In the genomic region with DNA sequence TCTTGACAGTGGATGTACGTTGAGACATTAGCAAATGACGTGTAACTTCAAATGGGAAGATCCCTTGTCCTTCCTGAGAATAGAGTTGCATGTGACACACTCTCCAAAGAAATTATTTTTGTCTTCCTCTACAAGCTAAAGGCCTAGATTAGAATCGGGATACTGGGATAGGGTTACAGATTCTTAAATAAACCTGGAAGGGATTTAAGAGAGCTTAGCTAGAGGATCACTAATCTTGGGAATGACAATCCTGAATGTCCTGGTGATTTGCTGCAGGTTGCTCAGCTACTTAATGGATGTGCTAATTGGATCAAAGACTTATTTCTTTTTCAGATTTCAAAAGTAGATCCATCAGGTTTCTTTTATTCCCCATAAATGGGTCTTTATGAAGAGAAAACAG, we compare ENCODE assay signal across 1 cellular context.
TF ChIP-seq lines count a peak whose summit lies in the region.

No MANE protein-coding gene starts in this region.

TF ChIP-seq in GM23338, 12 proteins besides CTCF, POLR2A, EP300 and RAD21 (continued from another document):
- TF ChIP-seq, protein P1, sequence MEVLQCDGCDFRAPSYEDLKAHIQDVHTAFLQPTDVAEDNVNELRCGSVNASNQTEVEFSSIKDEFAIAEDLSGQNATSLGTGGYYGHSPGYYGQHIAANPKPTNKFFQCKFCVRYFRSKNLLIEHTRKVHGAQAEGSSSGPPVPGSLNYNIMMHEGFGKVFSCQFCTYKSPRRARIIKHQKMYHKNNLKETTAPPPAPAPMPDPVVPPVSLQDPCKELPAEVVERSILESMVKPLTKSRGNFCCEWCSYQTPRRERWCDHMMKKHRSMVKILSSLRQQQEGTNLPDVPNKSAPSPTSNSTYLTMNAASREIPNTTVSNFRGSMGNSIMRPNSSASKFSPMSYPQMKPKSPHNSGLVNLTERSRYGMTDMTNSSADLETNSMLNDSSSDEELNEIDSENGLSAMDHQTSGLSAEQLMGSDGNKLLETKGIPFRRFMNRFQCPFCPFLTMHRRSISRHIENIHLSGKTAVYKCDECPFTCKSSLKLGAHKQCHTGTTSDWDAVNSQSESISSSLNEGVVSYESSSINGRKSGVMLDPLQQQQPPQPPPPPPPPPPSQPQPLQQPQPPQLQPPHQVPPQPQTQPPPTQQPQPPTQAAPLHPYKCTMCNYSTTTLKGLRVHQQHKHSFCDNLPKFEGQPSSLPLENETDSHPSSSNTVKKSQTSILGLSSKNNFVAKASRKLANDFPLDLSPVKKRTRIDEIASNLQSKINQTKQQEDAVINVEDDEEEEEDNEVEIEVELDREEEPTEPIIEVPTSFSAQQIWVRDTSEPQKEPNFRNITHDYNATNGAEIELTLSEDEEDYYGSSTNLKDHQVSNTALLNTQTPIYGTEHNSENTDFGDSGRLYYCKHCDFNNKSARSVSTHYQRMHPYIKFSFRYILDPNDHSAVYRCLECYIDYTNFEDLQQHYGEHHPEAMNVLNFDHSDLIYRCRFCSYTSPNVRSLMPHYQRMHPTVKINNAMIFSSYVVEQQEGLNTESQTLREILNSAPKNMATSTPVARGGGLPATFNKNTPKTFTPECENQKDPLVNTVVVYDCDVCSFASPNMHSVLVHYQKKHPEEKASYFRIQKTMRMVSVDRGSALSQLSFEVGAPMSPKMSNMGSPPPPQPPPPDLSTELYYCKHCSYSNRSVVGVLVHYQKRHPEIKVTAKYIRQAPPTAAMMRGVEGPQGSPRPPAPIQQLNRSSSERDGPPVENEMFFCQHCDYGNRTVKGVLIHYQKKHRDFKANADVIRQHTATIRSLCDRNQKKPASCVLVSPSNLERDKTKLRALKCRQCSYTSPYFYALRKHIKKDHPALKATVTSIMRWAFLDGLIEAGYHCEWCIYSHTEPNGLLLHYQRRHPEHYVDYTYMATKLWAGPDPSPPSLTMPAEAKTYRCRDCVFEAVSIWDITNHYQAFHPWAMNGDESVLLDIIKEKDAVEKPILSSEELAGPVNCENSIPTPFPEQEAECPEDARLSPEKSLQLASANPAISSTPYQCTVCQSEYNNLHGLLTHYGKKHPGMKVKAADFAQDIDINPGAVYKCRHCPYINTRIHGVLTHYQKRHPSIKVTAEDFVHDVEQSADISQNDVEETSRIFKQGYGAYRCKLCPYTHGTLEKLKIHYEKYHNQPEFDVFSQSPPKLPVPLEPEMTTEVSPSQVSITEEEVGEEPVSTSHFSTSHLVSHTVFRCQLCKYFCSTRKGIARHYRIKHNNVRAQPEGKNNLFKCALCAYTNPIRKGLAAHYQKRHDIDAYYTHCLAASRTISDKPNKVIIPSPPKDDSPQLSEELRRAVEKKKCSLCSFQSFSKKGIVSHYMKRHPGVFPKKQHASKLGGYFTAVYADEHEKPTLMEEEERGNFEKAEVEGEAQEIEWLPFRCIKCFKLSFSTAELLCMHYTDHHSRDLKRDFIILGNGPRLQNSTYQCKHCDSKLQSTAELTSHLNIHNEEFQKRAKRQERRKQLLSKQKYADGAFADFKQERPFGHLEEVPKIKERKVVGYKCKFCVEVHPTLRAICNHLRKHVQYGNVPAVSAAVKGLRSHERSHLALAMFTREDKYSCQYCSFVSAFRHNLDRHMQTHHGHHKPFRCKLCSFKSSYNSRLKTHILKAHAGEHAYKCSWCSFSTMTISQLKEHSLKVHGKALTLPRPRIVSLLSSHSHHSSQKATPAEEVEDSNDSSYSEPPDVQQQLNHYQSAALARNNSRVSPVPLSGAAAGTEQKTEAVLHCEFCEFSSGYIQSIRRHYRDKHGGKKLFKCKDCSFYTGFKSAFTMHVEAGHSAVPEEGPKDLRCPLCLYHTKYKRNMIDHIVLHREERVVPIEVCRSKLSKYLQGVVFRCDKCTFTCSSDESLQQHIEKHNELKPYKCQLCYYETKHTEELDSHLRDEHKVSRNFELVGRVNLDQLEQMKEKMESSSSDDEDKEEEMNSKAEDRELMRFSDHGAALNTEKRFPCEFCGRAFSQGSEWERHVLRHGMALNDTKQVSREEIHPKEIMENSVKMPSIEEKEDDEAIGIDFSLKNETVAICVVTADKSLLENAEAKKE (CRISPR knock-in tag; IDR thresholded peaks at IDR 0.05) = no peak
- no peak for TF ChIP-seq ZNF114 (CRISPR knock-in tag; IDR thresholded peaks at IDR 0.05)
